10 cellular contexts compared by ENCODE assay signal in the genomic region with DNA sequence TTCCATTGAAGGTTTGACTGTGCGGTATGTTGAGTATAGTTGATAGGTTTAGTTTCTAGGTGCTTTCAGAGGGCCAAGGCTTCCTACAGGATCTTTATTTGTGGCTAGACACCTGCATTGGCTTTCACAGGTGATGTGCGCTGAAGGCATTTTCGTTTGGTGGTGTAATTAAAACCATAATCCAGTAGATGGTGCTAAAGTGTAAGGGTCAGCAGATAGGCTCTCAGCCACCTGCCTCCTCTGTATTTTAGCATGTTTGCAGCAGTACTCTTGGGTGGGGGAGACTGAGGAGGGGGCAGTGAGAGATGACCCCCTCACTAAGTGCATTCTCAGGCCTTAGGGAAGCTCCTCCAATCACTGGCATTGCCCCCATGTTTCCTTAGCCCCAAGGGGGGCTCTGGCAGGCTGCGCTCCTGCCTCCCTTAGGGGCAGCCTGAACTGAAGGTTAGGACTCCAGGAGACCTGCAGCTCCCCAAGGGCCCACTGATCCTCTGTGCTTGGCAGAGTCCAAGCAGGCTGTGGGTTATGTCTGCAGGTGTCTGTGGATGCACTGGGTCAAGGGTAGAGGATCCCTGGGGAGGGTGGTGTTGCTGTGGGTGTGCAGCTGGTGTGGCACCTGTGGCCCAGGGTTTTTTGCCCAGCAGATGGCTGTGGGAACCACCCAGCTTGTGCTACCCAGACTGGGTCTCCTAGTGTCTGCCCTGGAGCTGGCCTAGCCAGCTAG. TPM values are rescaled to one million over a fixed set of nuclear protein-coding genes. Genes with fewer than 3 reads are reported as not detected.
A peak's percentile ranks its signal among the peaks of the same experiment; 100 is the strongest.
DNase-seq lines count a peak whose midpoint lies in the region; ATAC-seq, FAIRE-seq and TF ChIP-seq lines count a peak whose summit lies in the region.
"Had no signal": no experiment of that assay in that cellular context is flagged by ENCODE, and none has a peak within 500 bp of the region (broad histone marks: within the 10 kb centered on the region; RNA-seq: fewer than 3 reads in every experiment).

No MANE protein-coding gene starts in this region.

- peaks cover 2% of the 10 kb centered on the region for H3K9me3 ChIP-seq in GM12878 (replicated peaks; ENCODE audit: control insufficient read depth, insufficient read depth, low read length)

- no peaks in the 10 kb centered on the region for H3K36me3 ChIP-seq in GM12878 (ENCODE audit: control insufficient read depth in 2 of 2, insufficient read depth in 2 of 2, low read length in 1 of 2)

- peak; percentile 56 for TF ChIP-seq RAD21 in GM12878 (IDR thresholded peaks at IDR 0.05; ENCODE audit: insufficient read depth, low read depth, low read length)

- no peak overlapping the region for H3K4me3 ChIP-seq in GM12878

- in situ Hi-C loops in GM12878 (cut with MboI) = loop anchor here (5.0 to 10.0 kb wide), 2 partner anchors 626 to 1054 kb away; no protein-coding TSS in a partner anchor

- no peak overlapping the region for H2AFZ ChIP-seq in GM12878 (ENCODE audit: control insufficient read depth, low read depth, low read length)

- peak; percentile 54 for ATAC-seq in GM12878
- ATAC-seq in HG02970 (IDR thresholded peaks at IDR 0.05; ENCODE audit: low FRiP score, unreplicated experiment) = no peak

- H3K27me3 ChIP-seq in GM12878 (replicated peaks in 1 of 2; ENCODE audit: control insufficient read depth in 2 of 2, insufficient read depth in 2 of 2, low read length in 1 of 2) = no peaks in the 10 kb centered on the region

- H3K79me2 ChIP-seq in GM12878 (ENCODE audit: control insufficient read depth, insufficient read depth, low read length) = no peaks in the 10 kb centered on the region

- no peak overlapping the region for H3K4me2 ChIP-seq in GM12878 (ENCODE audit: control insufficient read depth, insufficient read depth)

- TF ChIP-seq EP300 in GM12878 (IDR thresholded peaks at IDR 0.05; ENCODE audit: borderline replicate concordance in 1 of 2, control insufficient read depth in 1 of 2, low read depth in 2 of 2, low read length in 2 of 2) = no peak

- no peak for FAIRE-seq in GM12878 (lab: Jason Lieb, UNC)
- FAIRE-seq: TTC549 had no signal

- POLR2A ChIA-PET in GM12878 (lab: Charles Lee) = no interaction called here

- CTCF ChIA-PET in GM12878 (lab: Yijun Ruan, JAX) = interaction anchor here (0.6 to 1.9 kb wide), 7 partner anchors 11 to 1964 kb away, joined by 3 to 8 read pairs (median 3); no protein-coding TSS in a partner anchor

- RAD21 ChIA-PET in GM12878 (lab: Charles Lee; ENCODE audit: unreplicated experiment) = interaction anchor here (0.9 to 1.0 kb wide), 2 partner anchors 222 to 1050 kb away, joined by 3 to 4 read pairs; no protein-coding TSS in a partner anchor

- no peak for TF ChIP-seq POLR2A in GM12878 (IDR thresholded peaks at IDR 0.05; ENCODE audit: low read depth, low read length)

- peak; percentile 29 to 52 (median 33); a peak in 4 of 6 replicates for TF ChIP-seq CTCF in GM12878 (IDR thresholded peaks at IDR 0.05 in 2 of 3, conservative IDR thresholded peaks at IDR 0.05 in 1 of 3; ENCODE audit: control insufficient read depth in 2 of 3, extremely low read depth in 1 of 3, insufficient read depth in 1 of 3, low read depth in 3 of 3, low read length in 3 of 3)

- BruUV-seq in GM12878 (replicated peaks; lab: Mats Ljungman, UMichigan) = no TSS peak

- intact Hi-C loops in GM12878 (cut with micrococcal nuclease; ENCODE audit: unreplicated experiment) = loop anchor here (5.0 to 10.0 kb wide), 3 partner anchors 436 to 1044 kb away; a partner anchor contains a TSS

- H3K9ac ChIP-seq in GM12878 (ENCODE audit: control insufficient read depth, insufficient read depth, low read length) = no peak overlapping the region

- H3K27ac ChIP-seq in GM12878 (ENCODE audit: control insufficient read depth, insufficient read depth) = no peak overlapping the region

- no peaks in the 10 kb centered on the region for H4K20me1 ChIP-seq in GM12878 (ENCODE audit: control insufficient read depth, insufficient read depth)

- 51% methylated on average over 4 of the region's 4 CpGs for WGBS in GM12878 (ENCODE audit: insufficient coverage, insufficient replicate concordance, low lambda C conversion rate, missing lambda C conversion rate)

- DNase-seq in DMS79 treated with DMSO at 0.1 percent for 48 hours (lab: John Stamatoyannopoulos, UW) (peak; percentile 1), DMS79 (lab: John Stamatoyannopoulos, UW) (no peak), NAMALWA (ENCODE audit: low spot score) (peak; percentile 63), GM12878 (ENCODE audit: low read depth, low spot score) (no peak), midbrain (lab: John Stamatoyannopoulos, UW) (peak; percentile 2), GM19238 (ENCODE audit: insufficient read length, low spot score) (no peak)
- DNase-seq in stimulated activated CD4-positive, alpha-beta T cell treated with anti-CD3 and anti-CD28 coated beads, Interleukin-1b, Interleukin-23, amount 100 ng/mL, for 48 hours = no peak

- SMC1A ChIA-PET in GM12878 (lab: Charles Lee; ENCODE audit: uncharacterized antibody, unreplicated experiment) = no interaction called here

- H3K4me1 ChIP-seq in GM12878 (ENCODE audit: control insufficient read depth, insufficient read depth, low read length) = no peaks in the 10 kb centered on the region

TF ChIP-seq in GM12878, 131 proteins besides CTCF, POLR2A, EP300 and RAD21:
- TF ChIP-seq SMC3 (IDR thresholded peaks at IDR 0.05; ENCODE audit: borderline replicate concordance, low read length) = peak; percentile 41; the same call in 1 of the 2 replicates
- no peak for TF ChIP-seq CBFB (IDR thresholded peaks at IDR 0.05; ENCODE audit: low read depth)
- TF ChIP-seq BCL11A (IDR thresholded peaks at IDR 0.05; ENCODE audit: low read depth, low read length) = no peak
- no peak for TF ChIP-seq SREBF2 (IDR thresholded peaks at IDR 0.05; ENCODE audit: low read length)
- no peak for TF ChIP-seq STAT1 (conservative IDR thresholded peaks at IDR 0.05)
- no peak for TF ChIP-seq TCF7 (IDR thresholded peaks at IDR 0.05; ENCODE audit: borderline replicate concordance)
- TF ChIP-seq RUNX3 (IDR thresholded peaks at IDR 0.05; ENCODE audit: low read length) = 0 out of 2 replicates have a peak, but pooled peaks have one; percentile 11
TF ChIP-seq in GM12878: peak in this region for 2.

RNA-seq across cellular contexts. Expression of a gene that starts 23.4 kb away (rescaled TPM):
- not detected in 2 replicates for total RNA-seq in GM12878 (2013; cell fraction: nucleolus; rRNA removed)
- total RNA-seq in GM12878 (2014; rRNA removed) (under 0.01 and 0.06 TPM in 2 replicates), GM12878 (2014; rRNA removed; fragmentation: Illumina TruSeq; extraction: Trizol) (not detected in 2 replicates), GM12878 (2021) (0.11 TPM in 1 of 2 replicates, not detected in the other)
- not detected for polyA plus RNA-seq in GM12878 (2011; ENCODE audit: low read depth)
- polyA plus RNA-seq in GM12878 (2011; rRNA removed) (not detected in 2 replicates), GM12878 (2014; fragmentation: Illumina TruSeq; extraction: Trizol) (0.04 TPM in 1 of 2 replicates, not detected in the other), GM12878 (2014; fragmentation: Nextera tagmentation; extraction: Ambion mirVana) (under 1 TPM in 1 of 2 experiments, not detected in 1; 0.05 TPM), GM12878 (2014; rRNA removed) (0.03 and 0.20 TPM in 2 replicates), GM12878 (2016; fragmentation: Nextera tagmentation; extraction: Ambion mirVana) (not detected)
- polyA plus RNA-seq in GM12878 (2011; cell fraction: cytosol; rRNA removed) = 0.01 and 0.02 TPM in 2 replicates
- polyA plus RNA-seq in GM12878 (2011; cell fraction: nucleus; rRNA removed) = 0.15 and 0.25 TPM in 2 replicates
- polyA plus RNA-seq in GM12878 (2012) = not detected in 2 replicates
- polyA minus RNA-seq in GM12878 (2011; rRNA and poly(A)+ RNA removed) = not detected in 2 replicates
- polyA minus RNA-seq in GM12878 (2011; cell fraction: cytosol; rRNA and poly(A)+ RNA removed) = not detected in 2 replicates
- not detected in 2 replicates for polyA minus RNA-seq in GM12878 (2011; cell fraction: nucleus; rRNA and poly(A)+ RNA removed)

RNA-seq across cellular contexts. Expression of a gene that starts 33.2 kb away (rescaled TPM):
- not detected in 2 replicates for total RNA-seq in GM12878 (2013; cell fraction: nucleolus; rRNA removed)
- total RNA-seq in GM12878 (2014; rRNA removed) (not detected in 2 replicates), GM12878 (2014; rRNA removed; fragmentation: Illumina TruSeq; extraction: Trizol) (not detected in 2 replicates), GM12878 (2021) (not detected in 2 replicates)
- not detected for polyA plus RNA-seq in GM12878 (2011; ENCODE audit: low read depth)
- polyA plus RNA-seq in GM12878 (2011; rRNA removed) (not detected in 2 replicates), GM12878 (2014; fragmentation: Illumina TruSeq; extraction: Trizol) (not detected in 2 replicates), GM12878 (2014; fragmentation: Nextera tagmentation; extraction: Ambion mirVana) (not detected), GM12878 (2014; rRNA removed) (not detected in 2 replicates), GM12878 (2016; fragmentation: Nextera tagmentation; extraction: Ambion mirVana) (not detected)
- polyA plus RNA-seq in GM12878 (2011; cell fraction: cytosol; rRNA removed) = not detected in 2 replicates
- polyA plus RNA-seq in GM12878 (2011; cell fraction: nucleus; rRNA removed) = not detected in 2 replicates
- not detected in 2 replicates for polyA plus RNA-seq in GM12878 (2012)
- not detected in 2 replicates for polyA minus RNA-seq in GM12878 (2011; rRNA and poly(A)+ RNA removed)
- polyA minus RNA-seq in GM12878 (2011; cell fraction: cytosol; rRNA and poly(A)+ RNA removed) = not detected in 2 replicates
- polyA minus RNA-seq in GM12878 (2011; cell fraction: nucleus; rRNA and poly(A)+ RNA removed) = not detected in 2 replicates
- total RNA-seq: CD4-positive, CD25-positive, alpha-beta regulatory T cell had no signal

Comparison
In these comparisons a context has a peak if more than half of its experiments do, and no peak if none do; other contexts are left out.
1. DNase-seq: peak in DMS79 treated with DMSO at 0.1 percent for 48 hours (single experiment), NAMALWA (single experiment) and midbrain (single experiment); none in DMS79 (single experiment), GM12878 (single experiment), stimulated activated CD4-positive, alpha-beta T cell treated with anti-CD3 and anti-CD28 coated beads, Interleukin-1b, Interleukin-23, amount 100 ng/mL, for 48 hours (single experiment) and GM19238 (single experiment).